Comparison of ENCODE assay signal across 1 cellular context in genomic region chr3:126544596-126545281, GRCh38.
TF ChIP-seq lines count a peak whose summit lies in the region.

No MANE protein-coding gene starts in this region.

TF ChIP-seq in GM12878, 131 proteins besides CTCF, POLR2A, EP300 and RAD21:
- TF ChIP-seq POLR2AphosphoS5 (IDR thresholded peaks at IDR 0.05; ENCODE audit: low read length) (no peak), ETV6 (conservative IDR thresholded peaks at IDR 0.05 in 1 of 2, IDR thresholded peaks at IDR 0.05 in 1 of 2; ENCODE audit: borderline replicate concordance in 1 of 2, low read depth in 1 of 2) (no peak), BCL3 (IDR thresholded peaks at IDR 0.05; ENCODE audit: borderline replicate concordance, insufficient read depth, low read depth, low read length, poor library complexity, severe bottlenecking) (peak; percentile 91), RBBP5 (conservative IDR thresholded peaks at IDR 0.05) (no peak), ZBTB40 (IDR thresholded peaks at IDR 0.05; ENCODE audit: borderline replicate concordance) (no peak), IKZF1 (conservative IDR thresholded peaks at IDR 0.05) (no peak), TCF3 (IDR thresholded peaks at IDR 0.05; ENCODE audit: borderline replicate concordance, insufficient read depth, low read depth, low read length) (0 out of 2 replicates have a peak, but pooled peaks have one; percentile 24)
- TF ChIP-seq, protein P1, sequence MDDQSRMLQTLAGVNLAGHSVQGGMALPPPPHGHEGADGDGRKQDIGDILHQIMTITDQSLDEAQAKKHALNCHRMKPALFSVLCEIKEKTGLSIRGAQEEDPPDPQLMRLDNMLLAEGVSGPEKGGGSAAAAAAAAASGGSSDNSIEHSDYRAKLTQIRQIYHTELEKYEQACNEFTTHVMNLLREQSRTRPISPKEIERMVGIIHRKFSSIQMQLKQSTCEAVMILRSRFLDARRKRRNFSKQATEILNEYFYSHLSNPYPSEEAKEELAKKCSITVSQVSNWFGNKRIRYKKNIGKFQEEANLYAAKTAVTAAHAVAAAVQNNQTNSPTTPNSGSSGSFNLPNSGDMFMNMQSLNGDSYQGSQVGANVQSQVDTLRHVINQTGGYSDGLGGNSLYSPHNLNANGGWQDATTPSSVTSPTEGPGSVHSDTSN (IDR thresholded peaks at IDR 0.05; ENCODE audit: insufficient replicate concordance, low read depth, low read length): peak; percentile 19
